In genomic region chr15:25054329-25054728, GRCh38 we compare ENCODE assay signal across 1 cellular context.
TF ChIP-seq lines count a peak whose summit lies in the region.

No MANE protein-coding gene starts in this region.

TF ChIP-seq in HepG2, 621 proteins besides CTCF, POLR2A, EP300 and RAD21 (continued from another document):
- TF ChIP-seq SKIL (CRISPR knock-in tag; IDR thresholded peaks at IDR 0.05; ENCODE audit: borderline replicate concordance) (no peak), KMT2B (CRISPR knock-in tag; IDR thresholded peaks at IDR 0.05) (no peak), ZNF24 (IDR thresholded peaks at IDR 0.05) (no peak), ZNF446 (CRISPR knock-in tag; IDR thresholded peaks at IDR 0.05) (no peak), NFYC (CRISPR knock-in tag; IDR thresholded peaks at IDR 0.05) (no peak), SIX1 (CRISPR knock-in tag; IDR thresholded peaks at IDR 0.05; ENCODE audit: borderline replicate concordance) (no peak), SRSF9 (IDR thresholded peaks at IDR 0.05; ENCODE audit: borderline replicate concordance, insufficient read depth, low read depth, low read length, poor library complexity, severe bottlenecking) (no peak), IKZF5 (CRISPR knock-in tag; IDR thresholded peaks at IDR 0.05) (no peak), ZFP37 (CRISPR knock-in tag; IDR thresholded peaks at IDR 0.05; ENCODE audit: borderline replicate concordance) (no peak), FOSL2 (CRISPR knock-in tag; IDR thresholded peaks at IDR 0.05) (no peak), ZNF740 (CRISPR knock-in tag; IDR thresholded peaks at IDR 0.05) (no peak)
TF ChIP-seq in HepG2: peak in this region for 0.
